In genomic region chr17:58326609-58327341, GRCh38 we compare ENCODE assay signal across 1 cellular context.
TF ChIP-seq lines count a peak whose summit lies in the region.

No MANE protein-coding gene starts in this region.

TF ChIP-seq in K562, 482 proteins besides CTCF, POLR2A, EP300 and RAD21 (continued from another document):
- TF ChIP-seq TAF9B (IDR thresholded peaks at IDR 0.05; ENCODE audit: partially characterized antibody), result no peak
- TF ChIP-seq PPARD (CRISPR knock-in tag; IDR thresholded peaks at IDR 0.05), result no peak
- no peak for TF ChIP-seq ZNF124 (CRISPR knock-in tag; IDR thresholded peaks at IDR 0.05)
- TF ChIP-seq FOXP4 (CRISPR knock-in tag; IDR thresholded peaks at IDR 0.05; ENCODE audit: borderline replicate concordance), result no peak; the same call in 1 of the 2 replicates
- TF ChIP-seq TEAD1 (CRISPR knock-in tag; IDR thresholded peaks at IDR 0.05), result no peak; a peak in 1 of 4 replicates
- TF ChIP-seq HNRNPUL1 (IDR thresholded peaks at IDR 0.05; ENCODE audit: low read length), result 0 out of 2 replicates have a peak, but pooled peaks have one; percentile 21
- TF ChIP-seq HBP1 (CRISPR knock-in tag; IDR thresholded peaks at IDR 0.05), result 0 out of 2 replicates have a peak, but pooled peaks have one; percentile 73
- no peak for TF ChIP-seq ZNF274 (IDR thresholded peaks at IDR 0.05; ENCODE audit: borderline replicate concordance, low read depth, low read length)
- no peak for TF ChIP-seq RFX7 (CRISPR knock-in tag; IDR thresholded peaks at IDR 0.05)
- no peak for TF ChIP-seq SREBF2 (CRISPR knock-in tag; IDR thresholded peaks at IDR 0.05)
- TF ChIP-seq USF1 (CRISPR knock-in tag; IDR thresholded peaks at IDR 0.05), result no peak
- TF ChIP-seq ZNF282 (CRISPR knock-in tag; IDR thresholded peaks at IDR 0.05), result no peak
- no peak for TF ChIP-seq ZNF785 (CRISPR knock-in tag; IDR thresholded peaks at IDR 0.05)
- no peak for TF ChIP-seq NR1H2 (CRISPR knock-in tag; IDR thresholded peaks at IDR 0.05)
- TF ChIP-seq MTA2 (IDR thresholded peaks at IDR 0.05; ENCODE audit: low read depth), result no peak
- TF ChIP-seq EGR1 (conservative IDR thresholded peaks at IDR 0.05), result no peak
- peak; percentile 81 for TF ChIP-seq POLR2G (IDR thresholded peaks at IDR 0.05; ENCODE audit: low read depth, low read length)
- no peak for TF ChIP-seq ZNF561 (CRISPR knock-in tag; conservative IDR thresholded peaks at IDR 0.05)
- TF ChIP-seq ZNF165 (CRISPR knock-in tag; IDR thresholded peaks at IDR 0.05; ENCODE audit: borderline replicate concordance), result no peak
- TF ChIP-seq ZNF695 (CRISPR knock-in tag; IDR thresholded peaks at IDR 0.05), result no peak
- no peak for TF ChIP-seq ZBED1 (IDR thresholded peaks at IDR 0.05)
- no peak for TF ChIP-seq ZFP1 (CRISPR knock-in tag; IDR thresholded peaks at IDR 0.05)
- no peak for TF ChIP-seq U2AF1 (optimal IDR thresholded peaks at IDR 0.05; ENCODE audit: low read depth, low read length)
- TF ChIP-seq ZNF57 (CRISPR knock-in tag; IDR thresholded peaks at IDR 0.05), result no peak
- no peak for TF ChIP-seq MCM5 (IDR thresholded peaks at IDR 0.05; ENCODE audit: low read depth)
- TF ChIP-seq GMEB1 (CRISPR knock-in tag; IDR thresholded peaks at IDR 0.05), result no peak
- TF ChIP-seq ZBTB5 (IDR thresholded peaks at IDR 0.05), result no peak
- no peak for TF ChIP-seq ZNF518B (CRISPR knock-in tag; IDR thresholded peaks at IDR 0.05)
- peak; percentile 22 for TF ChIP-seq LCOR (CRISPR knock-in tag; IDR thresholded peaks at IDR 0.05)
- TF ChIP-seq MLLT1 (IDR thresholded peaks at IDR 0.05), result no peak
- no peak for TF ChIP-seq GATA2 (CRISPR knock-in tag; IDR thresholded peaks at IDR 0.05)
- no peak for TF ChIP-seq ZNF699 (CRISPR knock-in tag; IDR thresholded peaks at IDR 0.05; ENCODE audit: insufficient replicate concordance)
- TF ChIP-seq CHAMP1 (IDR thresholded peaks at IDR 0.05), result no peak
- TF ChIP-seq BRD9 (IDR thresholded peaks at IDR 0.05; ENCODE audit: low read depth, partially characterized antibody), result no peak
- no peak for TF ChIP-seq CGGBP1 (CRISPR knock-in tag; IDR thresholded peaks at IDR 0.05)
- no peak for TF ChIP-seq SAP30 (IDR thresholded peaks at IDR 0.05; ENCODE audit: borderline replicate concordance, insufficient read depth, low read depth, low read length, poor library complexity, severe bottlenecking)
- no peak for TF ChIP-seq ATF2 (CRISPR knock-in tag; IDR thresholded peaks at IDR 0.05)
- TF ChIP-seq ZSCAN29 (IDR thresholded peaks at IDR 0.05), result no peak
- TF ChIP-seq CBFA2T2 (conservative IDR thresholded peaks at IDR 0.05), result no peak
- TF ChIP-seq SRSF3 (IDR thresholded peaks at IDR 0.05; ENCODE audit: insufficient read depth, low read length), result no peak
- peak; percentile 91; the same call in 1 of the 2 replicates for TF ChIP-seq PTBP1 (IDR thresholded peaks at IDR 0.05; ENCODE audit: low read depth, low read length)
- TF ChIP-seq ZBTB33 (CRISPR knock-in tag; IDR thresholded peaks at IDR 0.05), result no peak
- no peak for TF ChIP-seq SRSF7 (optimal IDR thresholded peaks at IDR 0.05; ENCODE audit: low read depth, low read length)
- peak; percentile 90 for TF ChIP-seq RBM22 (IDR thresholded peaks at IDR 0.05; ENCODE audit: low read depth, low read length, poor library complexity, severe bottlenecking)
- TF ChIP-seq ZNF174 (CRISPR knock-in tag; IDR thresholded peaks at IDR 0.05), result no peak
- no peak for TF ChIP-seq FIP1L1 (IDR thresholded peaks at IDR 0.05; ENCODE audit: low read depth, low read length, poor library complexity, severe bottlenecking)
- TF ChIP-seq CREB1 (IDR thresholded peaks at IDR 0.05), result no peak
- peak; percentile 31; the same call in 1 of the 2 replicates for TF ChIP-seq CREB1 (CRISPR knock-in tag; IDR thresholded peaks at IDR 0.05)
- no peak for TF ChIP-seq SETDB1 (IDR thresholded peaks at IDR 0.05; ENCODE audit: low read length)
